1 cellular context compared by ENCODE assay signal in genomic region chr22:29258407-29259252, GRCh38.
A peak's percentile ranks its signal among the peaks of the same experiment; 100 is the strongest.
TF ChIP-seq lines count a peak whose summit lies in the region.

No MANE protein-coding gene starts in this region.

TF ChIP-seq in H1, 55 proteins besides CTCF, POLR2A, EP300 and RAD21:
- TF ChIP-seq USF2 (IDR thresholded peaks at IDR 0.05; ENCODE audit: low read length) (no peak), POLR2AphosphoS5 (IDR thresholded peaks at IDR 0.05; ENCODE audit: low read depth, low read length) (0 out of 2 replicates have a peak, but pooled peaks have one; percentile 12), ZNF274 (IDR thresholded peaks at IDR 0.05; ENCODE audit: borderline replicate concordance, extremely low read depth, low read length) (no peak), HDAC6 (IDR thresholded peaks at IDR 0.05; ENCODE audit: low read depth, low read length) (no peak), BRCA1 (IDR thresholded peaks at IDR 0.05; ENCODE audit: low read depth, low read length) (no peak), SIN3A (conservative IDR thresholded peaks at IDR 0.05 in 1 of 2, IDR thresholded peaks at IDR 0.05 in 1 of 2; ENCODE audit: low read depth in 1 of 2, low read length in 2 of 2) (no peak), RBBP5 (IDR thresholded peaks at IDR 0.05; ENCODE audit: borderline replicate concordance, low read depth, low read length) (no peak)
